In the genomic region with DNA sequence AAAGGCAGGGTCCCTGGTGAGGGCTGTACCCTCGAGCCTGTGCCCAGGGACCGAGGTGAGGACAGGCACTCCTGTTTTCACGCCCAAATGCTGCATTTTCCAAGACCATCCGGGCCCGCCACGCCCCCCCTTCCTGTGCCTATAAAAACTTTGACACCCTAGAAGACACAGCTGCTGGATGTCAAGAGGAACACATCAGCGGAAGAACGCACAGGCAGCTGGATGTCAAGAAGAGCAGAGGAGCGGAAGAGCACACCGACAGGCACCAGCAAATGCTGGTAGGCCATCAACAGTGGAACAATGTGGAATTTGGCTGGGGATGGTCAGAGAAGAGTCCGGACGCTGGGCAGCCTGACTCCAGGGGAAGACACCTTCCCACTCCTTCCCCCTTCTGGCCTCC, we compare ENCODE assay signal across 31 cellular contexts.
"Had no signal": no experiment of that assay in that cellular context is flagged by ENCODE, and none has a peak within 500 bp of the region (broad histone marks: within the 10 kb centered on the region; RNA-seq: fewer than 3 reads in every experiment).

No MANE protein-coding gene starts in this region.

- H3K27me3 Mint-ChIP-seq: activated CD4-positive, alpha-beta memory T cell treated with anti-CD3 and anti-CD28 coated beads, Interleukin-2, amount 10 ng/mL, durations not matched to agents 7 days and 5 days; activated CD4-positive, alpha-beta T cell treated with anti-CD3 and anti-CD28 coated beads, Interleukin-2, amount 10 ng/mL, durations not matched to agents 7 days and 5 days; activated CD8-positive, alpha-beta memory T cell treated with anti-CD3 and anti-CD28 coated beads, Interleukin-2, amount 10 ng/mL, durations not matched to agents 7 days and 5 days; activated naive CD4-positive, alpha-beta T cell treated with anti-CD3 and anti-CD28 coated beads, Interleukin-2, amount 50 U/mL, for 24 hours; activated naive CD8-positive, alpha-beta T cell treated with anti-CD3 and anti-CD28 coated beads for 36 hours; activated naive CD8-positive, alpha-beta T cell treated with anti-CD3 and anti-CD28 coated beads, Interleukin-2, amount 50 U/mL, for 24 hours had no signal

- H3K9me3 ChIP-seq: adrenal gland, colonic mucosa had no signal

- H3K36me3 Mint-ChIP-seq: activated naive CD8-positive, alpha-beta T cell treated with anti-CD3 and anti-CD28 coated beads for 36 hours had no signal

- H3K4me1 Mint-ChIP-seq: activated CD4-positive, alpha-beta memory T cell treated with anti-CD3 and anti-CD28 coated beads, Interleukin-2, amount 10 ng/mL, durations not matched to agents 7 days and 5 days; activated CD4-positive, alpha-beta T cell treated with anti-CD3 and anti-CD28 coated beads, Interleukin-2, amount 10 ng/mL, durations not matched to agents 7 days and 5 days; activated CD8-positive, alpha-beta memory T cell treated with anti-CD3 and anti-CD28 coated beads, Interleukin-2, amount 10 ng/mL, durations not matched to agents 7 days and 5 days; activated naive CD8-positive, alpha-beta T cell treated with anti-CD3 and anti-CD28 coated beads, Interleukin-2, amount 50 U/mL, for 24 hours had no signal

- H3K36me3 ChIP-seq: adrenal gland, breast epithelium, cardiac muscle cell, colonic mucosa, esophagus squamous epithelium had no signal

- H3K27ac Mint-ChIP-seq: activated CD4-positive, alpha-beta memory T cell treated with anti-CD3 and anti-CD28 coated beads, Interleukin-2, amount 10 ng/mL, durations not matched to agents 7 days and 5 days; activated CD4-positive, alpha-beta T cell treated with anti-CD3 and anti-CD28 coated beads, Interleukin-2, amount 10 ng/mL, durations not matched to agents 7 days and 5 days; activated CD8-positive, alpha-beta memory T cell treated with anti-CD3 and anti-CD28 coated beads, Interleukin-2, amount 10 ng/mL, durations not matched to agents 7 days and 5 days; activated naive CD4-positive, alpha-beta T cell treated with anti-CD3 and anti-CD28 coated beads for 36 hours; activated naive CD4-positive, alpha-beta T cell treated with anti-CD3 and anti-CD28 coated beads, Interleukin-2, amount 50 U/mL, for 24 hours; activated naive CD8-positive, alpha-beta T cell treated with anti-CD3 and anti-CD28 coated beads for 36 hours; activated naive CD8-positive, alpha-beta T cell treated with anti-CD3 and anti-CD28 coated beads, Interleukin-2, amount 50 U/mL, for 24 hours; activated T-helper 1 cell treated with anti-CD3 and anti-CD28 coated beads, Interleukin-12 subunit alpha, Interleukin-12 subunit beta, Interleukin-2, Interleukin-4 antibody, amounts not matched to agents 30 ng/mL and 10 ng/mL and 1 ng/mL, durations not matched to agents 14 hours and 24 hours and 36 hours; activated T-helper 2 cell treated with anti-CD3 and anti-CD28 coated beads, Interferon-gamma antibody, Interleukin-2, Interleukin-4, amounts not matched to agents 10 μg/mL and 5 μg/mL and 100 μg/mL, durations not matched to agents 14 hours and 24 hours and 36 hours; brain had no signal

- ATAC-seq: activated CD8-positive, alpha-beta memory T cell treated with anti-CD3 and anti-CD28 coated beads, Interleukin-2, amount 10 ng/mL, durations not matched to agents 7 days and 5 days; activated naive CD8-positive, alpha-beta T cell treated with anti-CD3 and anti-CD28 coated beads, Interleukin-2, amount 50 U/mL, for 24 hours had no signal

- H3K4me3 Mint-ChIP-seq: activated CD4-positive, alpha-beta memory T cell treated with anti-CD3 and anti-CD28 coated beads, Interleukin-2, amount 10 ng/mL, durations not matched to agents 7 days and 5 days; activated CD4-positive, alpha-beta T cell treated with anti-CD3 and anti-CD28 coated beads, Interleukin-2, amount 10 ng/mL, durations not matched to agents 7 days and 5 days; activated CD8-positive, alpha-beta memory T cell treated with anti-CD3 and anti-CD28 coated beads, Interleukin-2, amount 10 ng/mL, durations not matched to agents 7 days and 5 days; activated naive CD4-positive, alpha-beta T cell treated with anti-CD3 and anti-CD28 coated beads for 36 hours; activated naive CD4-positive, alpha-beta T cell treated with anti-CD3 and anti-CD28 coated beads, Interleukin-2, amount 50 U/mL, for 24 hours; activated naive CD8-positive, alpha-beta T cell treated with anti-CD3 and anti-CD28 coated beads for 36 hours; activated naive CD8-positive, alpha-beta T cell treated with anti-CD3 and anti-CD28 coated beads, Interleukin-2, amount 50 U/mL, for 24 hours; activated T-helper 1 cell treated with anti-CD3 and anti-CD28 coated beads, Interleukin-12 subunit alpha, Interleukin-12 subunit beta, Interleukin-2, Interleukin-4 antibody, amounts not matched to agents 30 ng/mL and 10 ng/mL and 1 ng/mL, durations not matched to agents 14 hours and 24 hours and 36 hours; brain had no signal

- H3K4me1 ChIP-seq: adrenal gland, breast epithelium, colonic mucosa had no signal

- H3K27me3 ChIP-seq: adrenal gland, breast epithelium, cardiac muscle cell, colonic mucosa, esophagus squamous epithelium had no signal

- DNase-seq: activated CD4-positive, alpha-beta memory T cell treated with anti-CD3 and anti-CD28 coated beads, Interleukin-2, amount 10 ng/mL, durations not matched to agents 7 days and 5 days; activated CD4-positive, alpha-beta T cell treated with anti-CD3 and anti-CD28 coated beads for 1 hour; activated CD4-positive, alpha-beta T cell treated with anti-CD3 and anti-CD28 coated beads for 4 hours; activated CD4-positive, alpha-beta T cell treated with anti-CD3 and anti-CD28 coated beads, Interleukin-2, amount 10 ng/mL, durations not matched to agents 7 days and 5 days; activated CD4-positive, alpha-beta T cell treated with anti-CD3 and anti-CD28 coated beads, Interleukin-2, amount 50 U/mL, for 4 hours; activated CD8-positive, alpha-beta memory T cell treated with anti-CD3 and anti-CD28 coated beads, Interleukin-2, amount 10 ng/mL, durations not matched to agents 7 days and 5 days; activated CD8-positive, alpha-beta memory T cell treated with anti-CD3 and anti-CD28 coated beads, Interleukin-2, amount 50 U/mL, for 4 hours; activated effector memory CD4-positive, alpha-beta T cell treated with anti-CD3 and anti-CD28 coated beads, Interleukin-2, amount 50 U/mL, for 16 hours; activated naive CD4-positive, alpha-beta T cell treated with anti-CD3 and anti-CD28 coated beads for 36 hours; activated naive CD8-positive, alpha-beta T cell treated with anti-CD3 and anti-CD28 coated beads for 36 hours; activated naive CD8-positive, alpha-beta T cell treated with anti-CD3 and anti-CD28 coated beads, Interleukin-2, amount 50 U/mL, for 24 hours; activated T-cell treated with anti-CD3 and anti-CD28 coated beads, Interleukin-2, amount 50 U/mL, for 1 hour; activated T-cell treated with anti-CD3 and anti-CD28 coated beads, Interleukin-2, amount 50 U/mL, for 48 hours; adrenal gland; amygdala; aorta; central memory CD4-positive, alpha-beta T cell; cerebellar nuclear complex; colonic mucosa; effector CD8-positive, alpha-beta T cell; esophagus squamous epithelium; foreskin melanocyte; head of caudate nucleus; T-helper 2 cell had no signal

- H3K27ac ChIP-seq: adrenal gland, breast epithelium, cardiac muscle cell, colonic mucosa, epithelial cell of prostate, esophagus squamous epithelium had no signal

- H3K4me3 ChIP-seq: adrenal gland, breast epithelium, cardiac muscle cell, colonic mucosa, esophagus squamous epithelium had no signal
